18 cellular contexts compared by ENCODE assay signal in the genomic region with DNA sequence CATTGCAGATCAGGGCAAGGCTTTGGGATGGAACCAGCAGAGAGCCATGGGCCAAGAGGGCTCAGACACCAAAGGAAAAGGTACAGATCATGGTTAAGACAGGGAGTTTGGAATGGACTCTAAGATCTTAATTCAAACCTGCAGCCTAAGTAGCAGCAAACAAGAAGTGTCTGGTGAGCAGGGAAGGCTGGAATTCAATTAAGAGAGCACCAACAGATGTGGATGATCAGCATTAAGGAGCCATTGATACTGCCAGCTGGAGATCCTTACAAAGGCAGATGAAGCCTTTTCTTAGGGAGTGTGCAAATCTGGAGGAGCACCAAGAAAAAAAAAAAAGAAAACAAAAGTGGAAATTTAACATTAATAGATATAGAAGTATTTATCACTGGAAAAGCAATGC.
"Had no signal": no experiment of that assay in that cellular context is flagged by ENCODE, and none has a peak within 500 bp of the region (broad histone marks: within the 10 kb centered on the region; RNA-seq: fewer than 3 reads in every experiment).

No MANE protein-coding gene starts in this region.

- H3K36me3 ChIP-seq: left lung, pancreas, right atrium auricular region, thoracic aorta, vagina, WERI-Rb-1 had no signal

- H3K79me2 ChIP-seq: hepatocyte had no signal

- H3K4me1 ChIP-seq: psoas muscle, right atrium auricular region, vagina had no signal

- H3K27me3 ChIP-seq: hepatocyte, left lung, pancreas, right atrium auricular region, vagina had no signal

- ATAC-seq: activated CD8-positive, alpha-beta T cell treated with anti-CD3 and anti-CD28 coated beads, Interleukin-2, amount 10 ng/mL, durations not matched to agents 7 days and 5 days; left lung; natural killer cell treated with Interleukin-12 subunit alpha and Interleukin-12 subunit beta and Interleukin-15 and Interleukin-18, amount 100 ng/mL, for 72 hours; pancreas; psoas muscle had no signal

- H3K4me2 ChIP-seq: hepatocyte had no signal

- H3K9me3 ChIP-seq: left lung, pancreas, psoas muscle, right atrium auricular region, thoracic aorta, vagina had no signal

- H3K27ac ChIP-seq: hepatocyte, left lung, pancreas, psoas muscle, right atrium auricular region, thoracic aorta, vagina, WERI-Rb-1 had no signal

- H2AFZ ChIP-seq: hepatocyte had no signal

- H3K4me3 ChIP-seq: hepatocyte, left lung, pancreas, psoas muscle, right atrium auricular region, thoracic aorta, vagina had no signal

- DNase-seq: activated CD4-positive, alpha-beta T cell treated with anti-CD3 and anti-CD28 coated beads for 1 hour; activated CD4-positive, alpha-beta T cell treated with anti-CD3 and anti-CD28 coated beads, Interleukin-2, amount 50 U/mL, for 1 hour; activated CD8-positive, alpha-beta T cell treated with anti-CD3 and anti-CD28 coated beads, Interleukin-2, amount 10 ng/mL, durations not matched to agents 7 days and 5 days; activated gamma-delta T cell treated with Interleukin-2 at 50 U/mL for 16 hours; aorta; erythroblast; foreskin melanocyte; left lung; pancreas; psoas muscle; stimulated activated CD4-positive, alpha-beta T cell treated with anti-CD3 and anti-CD28 coated beads, Interleukin-4, amount 100 ng/mL, for 24 hours; stimulated activated naive CD4-positive, alpha-beta T cell treated with Interleukin-2 at 50 U/mL for 16 hours; WERI-Rb-1 had no signal
